Comparison of ENCODE assay signal across 6 cellular contexts in genomic region chr11:65539401-65540289, GRCh38. TPM values are rescaled to one million over a fixed set of nuclear protein-coding genes. Genes with fewer than 3 reads are reported as not detected.
DNase-seq lines count a peak whose midpoint lies in the region; ATAC-seq lines count a peak whose summit lies in the region.

No MANE protein-coding gene starts in this region.

- no peaks in the 10 kb centered on the region for H3K9me3 ChIP-seq in T-helper 17 cell (ENCODE audit: control insufficient read depth, low read length, poor library complexity, severe bottlenecking)

- peaks cover 4% of the 10 kb centered on the region for H3K36me3 Mint-ChIP-seq in T-helper 17 cell (ENCODE audit: low read depth)

- ATAC-seq in HG02623 (IDR thresholded peaks at IDR 0.05; ENCODE audit: unreplicated experiment) (peak; percentile 46), T-helper 17 cell (peak; percentile 79)

- H3K4me1 Mint-ChIP-seq in T-helper 17 cell: peaks cover 22% of the 10 kb centered on the region

- no peaks in the 10 kb centered on the region for H3K27me3 Mint-ChIP-seq in T-helper 17 cell

- H3K27ac Mint-ChIP-seq in T-helper 17 cell: no peak overlapping the region

- H3K4me3 Mint-ChIP-seq in T-helper 17 cell: peak overlapping the region; percentile 80

- peak; percentile 39 for DNase-seq in DMS53 treated with DMSO at 0.1 percent for 48 hours (lab: John Stamatoyannopoulos, UW; ENCODE audit: unreplicated experiment)
- peak in 1 of 3 donors; percentile 83 for DNase-seq in T-helper 17 cell
- DNase-seq in kidney tubule cell (ENCODE audit: low spot score): peak; percentile 64
- no peak for DNase-seq in stimulated activated CD4-positive, alpha-beta T cell treated with anti-CD3 and anti-CD28 coated beads, Interleukin-12 subunit alpha, Interleukin-12 subunit beta, amount 100 ng/mL, for 4 hours
- no peak for DNase-seq in NCI-H1092 (lab: John Stamatoyannopoulos, UW)

RNA-seq across cellular contexts. Expression of gene SCYL1, which starts 14.8 kb away (rescaled TPM):
- 10 to 100 TPM; 56.6 to 61.7 TPM for total RNA-seq in T-helper 17 cell

RNA-seq across cellular contexts. Expression of gene LTBP3, which starts 18.5 kb away (rescaled TPM):
- total RNA-seq in T-helper 17 cell: 100 to 1,000 TPM; 123 to 187 TPM

RNA-seq across cellular contexts. Expression of gene ZNRD2, which starts 30.6 kb away (rescaled TPM):
- total RNA-seq in T-helper 17 cell: 10 to 100 TPM; 30.3 to 39.0 TPM

RNA-seq across cellular contexts. Expression of gene FAM89B, which starts 32.7 kb away (rescaled TPM):
- total RNA-seq in T-helper 17 cell: 10 to 100 TPM; 41.2 to 44.4 TPM

RNA-seq across cellular contexts. Expression of gene EHBP1L1, which starts 36.2 kb away (rescaled TPM):
- total RNA-seq in T-helper 17 cell: 100 to 1,000 TPM; 123 to 152 TPM

Comparison
In these comparisons a context has a peak if more than half of its experiments do, and no peak if none do; other contexts are left out.
1. DNase-seq: peak in DMS53 treated with DMSO at 0.1 percent for 48 hours (single experiment) and kidney tubule cell (single experiment); none in stimulated activated CD4-positive, alpha-beta T cell treated with anti-CD3 and anti-CD28 coated beads, Interleukin-12 subunit alpha, Interleukin-12 subunit beta, amount 100 ng/mL, for 4 hours (single experiment) and NCI-H1092 (single experiment).